In the genomic region with DNA sequence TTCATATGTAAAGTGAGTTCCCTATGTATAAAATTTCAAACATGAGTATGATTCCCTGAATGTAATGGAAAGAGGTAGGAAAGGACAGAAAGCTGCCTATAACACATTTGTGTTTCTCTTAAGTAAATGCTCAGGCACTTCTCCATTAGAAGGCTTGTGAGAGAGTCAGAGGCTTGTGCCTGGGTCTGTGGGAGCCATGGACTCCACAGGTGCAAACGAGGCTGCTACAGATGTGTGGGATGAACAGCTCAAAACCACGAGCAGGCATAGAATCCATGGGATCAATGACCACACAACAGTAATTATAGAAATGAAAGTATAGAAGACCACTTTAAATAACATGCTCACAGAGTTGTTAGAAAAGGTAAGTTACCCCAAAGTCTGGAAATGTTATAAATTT, we compare ENCODE assay signal across 19 cellular contexts.
"Had no signal": no experiment of that assay in that cellular context is flagged by ENCODE, and none has a peak within 500 bp of the region (broad histone marks: within the 10 kb centered on the region; RNA-seq: fewer than 3 reads in every experiment).

No MANE protein-coding gene starts in this region.

- H3K27ac Mint-ChIP-seq: stimulated activated effector memory CD8-positive, alpha-beta T cell treated with anti-CD3 and anti-CD28 coated beads, Interleukin-12 subunit alpha, Interleukin-12 subunit beta, amount 100 ng/mL, for 72 hours had no signal

- H3K4me1 ChIP-seq: right lobe of liver had no signal

- H3K27ac ChIP-seq: epithelial cell of prostate, esophagus muscularis mucosa, heart left ventricle, neutrophil, psoas muscle, right lobe of liver, testis, tibial nerve had no signal

- H3K4me3 Mint-ChIP-seq: effector memory CD8-positive, alpha-beta T cell; stimulated activated effector memory CD8-positive, alpha-beta T cell treated with anti-CD3 and anti-CD28 coated beads, Interleukin-12 subunit alpha, Interleukin-12 subunit beta, amount 100 ng/mL, for 72 hours; stimulated activated naive CD8-positive, alpha-beta T cell treated with anti-CD3 and anti-CD28 coated beads, Interleukin-15, amount 100 ng/mL, for 72 hours had no signal

- DNase-seq: effector memory CD8-positive, alpha-beta T cell; heart left ventricle; hippocampal formation; left colon; left ventricle myocardium superior; mesendoderm; naive thymus-derived CD8-positive, alpha-beta T cell; psoas muscle; retina; right lobe of liver; stimulated activated CD4-positive, alpha-beta T cell treated with anti-CD3 and anti-CD28 coated beads, Interleukin-4, amount 100 ng/mL, for 1 hour; stimulated activated CD8-positive, alpha-beta memory T cell treated with anti-CD3 and anti-CD28 coated beads, Interleukin-4, amount 100 ng/mL, for 48 hours; stimulated activated naive CD8-positive, alpha-beta T cell treated with anti-CD3 and anti-CD28 coated beads, Interleukin-15, amount 100 ng/mL, for 72 hours; testis had no signal

- H3K9me3 ChIP-seq: esophagus muscularis mucosa, heart left ventricle, neutrophil, psoas muscle, right lobe of liver, testis, tibial nerve had no signal

- ATAC-seq: effector memory CD8-positive, alpha-beta T cell; heart left ventricle; left colon; left ventricle myocardium superior; naive thymus-derived CD8-positive, alpha-beta T cell; right lobe of liver; stimulated activated effector memory CD8-positive, alpha-beta T cell treated with anti-CD3 and anti-CD28 coated beads, Interleukin-12 subunit alpha, Interleukin-12 subunit beta, amount 100 ng/mL, for 72 hours; stimulated activated naive CD8-positive, alpha-beta T cell treated with anti-CD3 and anti-CD28 coated beads, Interleukin-15, amount 100 ng/mL, for 72 hours had no signal

- H3K9me3 Mint-ChIP-seq: effector memory CD8-positive, alpha-beta T cell; naive thymus-derived CD8-positive, alpha-beta T cell; stimulated activated effector memory CD8-positive, alpha-beta T cell treated with anti-CD3 and anti-CD28 coated beads, Interleukin-12 subunit alpha, Interleukin-12 subunit beta, amount 100 ng/mL, for 72 hours had no signal

- H3K27me3 Mint-ChIP-seq: effector memory CD8-positive, alpha-beta T cell; naive thymus-derived CD8-positive, alpha-beta T cell; stimulated activated naive CD8-positive, alpha-beta T cell treated with anti-CD3 and anti-CD28 coated beads, Interleukin-15, amount 100 ng/mL, for 72 hours had no signal

- H3K4me3 ChIP-seq: esophagus muscularis mucosa, heart left ventricle, psoas muscle, right lobe of liver, testis, tibial nerve had no signal

- H3K27me3 ChIP-seq: esophagus muscularis mucosa, heart left ventricle, neutrophil, right lobe of liver, testis, tibial nerve had no signal

- H3K36me3 ChIP-seq: esophagus muscularis mucosa, heart left ventricle, neutrophil, right lobe of liver, tibial nerve had no signal
